9 cellular contexts compared by ENCODE assay signal in the genomic region with DNA sequence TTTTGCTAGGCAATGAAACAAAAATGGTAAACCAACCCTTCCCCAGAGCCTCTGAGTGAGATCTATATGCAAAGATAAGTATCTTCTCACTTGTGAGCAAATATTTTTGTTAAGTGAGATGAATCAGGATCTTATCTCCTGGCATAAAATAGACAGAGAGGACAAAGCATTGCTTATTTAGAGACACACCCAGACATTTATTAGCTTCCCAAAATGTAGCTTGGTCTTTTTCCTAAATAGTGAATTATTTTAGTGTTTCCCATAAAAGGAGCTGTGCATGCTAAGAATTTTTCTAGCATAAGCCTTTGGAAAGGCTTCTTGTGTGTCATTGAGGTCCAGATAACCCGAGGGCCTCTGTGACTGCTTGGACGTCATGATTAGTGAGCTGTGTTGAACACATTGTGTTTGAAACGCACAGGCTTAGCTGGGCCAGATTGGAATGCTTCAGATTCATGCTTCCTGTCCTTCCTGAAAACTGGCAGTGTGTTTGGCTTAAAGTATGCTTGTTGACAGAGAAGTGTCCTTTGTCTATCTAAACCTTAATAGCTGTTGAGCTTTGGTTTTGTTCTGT. TPM values are rescaled to one million over a fixed set of nuclear protein-coding genes. Genes with fewer than 3 reads are reported as not detected.
DNase-seq lines count a peak whose midpoint lies in the region; TF ChIP-seq lines count a peak whose summit lies in the region.
"Had no signal": no experiment of that assay in that cellular context is flagged by ENCODE, and none has a peak within 500 bp of the region (broad histone marks: within the 10 kb centered on the region; RNA-seq: fewer than 3 reads in every experiment).

No MANE protein-coding gene starts in this region.

- H2AFZ ChIP-seq in H9 (ENCODE audit: low read length) = no peak overlapping the region

- no peak overlapping the region for H3K4ac ChIP-seq in H9 (ENCODE audit: low read depth, low read length)

- DNase-seq in NCI-H2029 (lab: John Stamatoyannopoulos, UW) (peak; percentile 25), dermis microvascular lymphatic vessel endothelial cell (ENCODE audit: low read depth in 2 of 2) (peak; percentile 96 to 99), medulla oblongata (ENCODE audit: extremely low spot score) (peak; percentile 64), H9 (no peak), NCI-H526 (lab: John Stamatoyannopoulos, UW) (no peak)
- DNase-seq in activated T-helper 1 cell treated with anti-CD3 and anti-CD28 coated beads, Interleukin-12 subunit alpha, Interleukin-12 subunit beta, Interleukin-2, Interleukin-4 antibody, amounts not matched to agents 30 ng/mL and 10 ng/mL and 1 ng/mL, durations not matched to agents 14 hours and 24 hours and 36 hours (ENCODE audit: low spot score) = no peak
- DNase-seq in stimulated activated CD4-positive, alpha-beta T cell treated with anti-CD3 and anti-CD28 coated beads, Interleukin-1b, Interleukin-23, amount 100 ng/mL, for 48 hours = no peak

- H3K4me1 Mint-ChIP-seq in H9 = peaks cover 28 to 33% of the 10 kb centered on the region in 2 experiments
- H3K4me1 Mint-ChIP-seq in activated T-helper 1 cell treated with anti-CD3 and anti-CD28 coated beads, Interleukin-12 subunit alpha, Interleukin-12 subunit beta, Interleukin-2, Interleukin-4 antibody, amounts not matched to agents 30 ng/mL and 10 ng/mL and 1 ng/mL, durations not matched to agents 14 hours and 24 hours and 36 hours (ENCODE audit: low read depth) = peaks cover 17% of the 10 kb centered on the region

- H3K27ac ChIP-seq in 22Rv1 (peak overlapping the region; percentile 29; the same call in 1 of the 2 replicates), H9 (ENCODE audit: insufficient read length, low read depth, low read length) (no peak overlapping the region)
- H3K27ac ChIP-seq: C4-2B had no signal

- intact Hi-C loops in activated T-helper 1 cell treated with anti-CD3 and anti-CD28 coated beads, Interleukin-12 subunit alpha, Interleukin-12 subunit beta, Interleukin-2, Interleukin-4 antibody, amounts not matched to agents 30 ng/mL and 10 ng/mL and 1 ng/mL, durations not matched to agents 14 hours and 24 hours and 36 hours (cut with micrococcal nuclease) = no loop called here

- H2BK20ac ChIP-seq in H9 (ENCODE audit: low read depth, low read length, poor library complexity, severe bottlenecking) = no peak overlapping the region

- H4K20me1 ChIP-seq in H9 (ENCODE audit: control insufficient read depth, insufficient read depth, insufficient read length) = no peaks in the 10 kb centered on the region

- no peak overlapping the region for H3K23ac ChIP-seq in H9 (ENCODE audit: insufficient read length, low read depth, low read length)

- no peaks in the 10 kb centered on the region for H3K9me3 ChIP-seq in H9 (ENCODE audit: control insufficient read depth, low read depth, low read length)

- H3K4me1 ChIP-seq in H9 (ENCODE audit: insufficient read depth, low read length) = no peaks in the 10 kb centered on the region; the same call in 1 of the 2 replicates

- no peak overlapping the region for H2BK15ac ChIP-seq in H9 (ENCODE audit: low read depth, low read length)

- H4K5ac ChIP-seq in H9 (ENCODE audit: insufficient read length, low read depth, low read length) = no peak overlapping the region

- H3K9ac ChIP-seq in H9 (ENCODE audit: extremely low read depth, insufficient read length, low read length) = no peak overlapping the region

- H2AK5ac ChIP-seq in H9 (ENCODE audit: insufficient read length, low read length) = no peak overlapping the region

- no peaks in the 10 kb centered on the region for H3K9me3 Mint-ChIP-seq in H9
- no peaks in the 10 kb centered on the region for H3K9me3 Mint-ChIP-seq in activated T-helper 1 cell treated with anti-CD3 and anti-CD28 coated beads, Interleukin-12 subunit alpha, Interleukin-12 subunit beta, Interleukin-2, Interleukin-4 antibody, amounts not matched to agents 30 ng/mL and 10 ng/mL and 1 ng/mL, durations not matched to agents 14 hours and 24 hours and 36 hours

- no peak overlapping the region for H2BK5ac ChIP-seq in H9 (ENCODE audit: insufficient read length, low read length)

- H3K18ac ChIP-seq in H9 (ENCODE audit: insufficient read length, low read depth, low read length) = no peak overlapping the region

- no peak overlapping the region for H2BK120ac ChIP-seq in H9 (ENCODE audit: low read depth, low read length, poor library complexity, severe bottlenecking)

- H3K79me1 ChIP-seq in H9 (ENCODE audit: insufficient read depth, low read depth, low read length, poor library complexity, severe bottlenecking) = no peaks in the 10 kb centered on the region

- WGBS in H9 (ENCODE audit: extremely low coverage, insufficient read length, low lambda C conversion rate) = no CpG with 5 or more reads among the region's 3 CpGs

- peaks cover 3% of the 10 kb centered on the region for H3K23me2 ChIP-seq in H9 (ENCODE audit: insufficient read length, low read depth, low read length, poor library complexity, severe bottlenecking)

- H3K4me3 Mint-ChIP-seq in H9 = no peak overlapping the region
- no peak overlapping the region for H3K4me3 Mint-ChIP-seq in activated T-helper 1 cell treated with anti-CD3 and anti-CD28 coated beads, Interleukin-12 subunit alpha, Interleukin-12 subunit beta, Interleukin-2, Interleukin-4 antibody, amounts not matched to agents 30 ng/mL and 10 ng/mL and 1 ng/mL, durations not matched to agents 14 hours and 24 hours and 36 hours

- TF ChIP-seq CTCF in 22Rv1 (IDR thresholded peaks at IDR 0.05) (no peak), H9 (conservative IDR thresholded peaks at IDR 0.05) (no peak)

- no peak overlapping the region for H4K8ac ChIP-seq in H9 (replicated peaks; ENCODE audit: insufficient read length, low read depth, low read length)

- no peak overlapping the region for H3K56ac ChIP-seq in H9 (ENCODE audit: insufficient read length, low read depth, low read length)

- no peak overlapping the region for H3K14ac ChIP-seq in H9 (ENCODE audit: insufficient read depth, low read length)

- H3K4me2 ChIP-seq in H9 (ENCODE audit: insufficient read depth, insufficient read length, low read length) = no peak overlapping the region

- H3K36me3 Mint-ChIP-seq in H9 (ENCODE audit: insufficient read depth in 1 of 3, low read depth in 3 of 3) = peaks cover 33 to 68% (median 58%) of the 10 kb centered on the region in 3 experiments; a peak in 6 of 7 replicates
- peaks cover 45% of the 10 kb centered on the region for H3K36me3 Mint-ChIP-seq in activated T-helper 1 cell treated with anti-CD3 and anti-CD28 coated beads, Interleukin-12 subunit alpha, Interleukin-12 subunit beta, Interleukin-2, Interleukin-4 antibody, amounts not matched to agents 30 ng/mL and 10 ng/mL and 1 ng/mL, durations not matched to agents 14 hours and 24 hours and 36 hours (ENCODE audit: low read depth)

- H3K79me2 ChIP-seq in H9 (ENCODE audit: insufficient read depth, low read length) = peaks cover 3% of the 10 kb centered on the region; the same call in 1 of the 2 replicates

- no peaks in the 10 kb centered on the region for H3K27me3 ChIP-seq in H9 (ENCODE audit: insufficient read depth, low read length)

- H3K27ac Mint-ChIP-seq in H9 = no peak overlapping the region; a peak in 1 of 7 replicates
- H3K27ac Mint-ChIP-seq in activated T-helper 1 cell treated with anti-CD3 and anti-CD28 coated beads, Interleukin-12 subunit alpha, Interleukin-12 subunit beta, Interleukin-2, Interleukin-4 antibody, amounts not matched to agents 30 ng/mL and 10 ng/mL and 1 ng/mL, durations not matched to agents 14 hours and 24 hours and 36 hours = no peak overlapping the region

- H4K91ac ChIP-seq in H9 (ENCODE audit: insufficient read length, low read depth, low read length) = no peak overlapping the region

- H2BK12ac ChIP-seq in H9 (ENCODE audit: insufficient read length, low read depth, low read length) = no peak overlapping the region

- H3T11ph ChIP-seq in H9 (ENCODE audit: low read length) = no peak overlapping the region

- no peaks in the 10 kb centered on the region for H3K27me3 Mint-ChIP-seq in H9 (ENCODE audit: low read depth)
- no peaks in the 10 kb centered on the region for H3K27me3 Mint-ChIP-seq in activated T-helper 1 cell treated with anti-CD3 and anti-CD28 coated beads, Interleukin-12 subunit alpha, Interleukin-12 subunit beta, Interleukin-2, Interleukin-4 antibody, amounts not matched to agents 30 ng/mL and 10 ng/mL and 1 ng/mL, durations not matched to agents 14 hours and 24 hours and 36 hours (ENCODE audit: insufficient read depth)

RNA-seq across cellular contexts. Expression of a gene that starts 16.5 kb away (rescaled TPM):
- 30.3 and 33.6 TPM in 2 replicates for total RNA-seq in dermis microvascular lymphatic vessel endothelial cell
- total RNA-seq in H9 (2021) = 85.2 and 90.2 TPM in 2 replicates
- total RNA-seq in activated T-helper 1 cell treated with anti-CD3 and anti-CD28 coated beads, Interleukin-12 subunit alpha, Interleukin-12 subunit beta, Interleukin-2, Interleukin-4 antibody, amounts not matched to agents 30 ng/mL and 10 ng/mL and 1 ng/mL, durations not matched to agents 14 hours and 24 hours and 36 hours = 121 and 125 TPM in 2 replicates

Comparison
In these comparisons a context has a peak if more than half of its experiments do, and no peak if none do; other contexts are left out.
1. DNase-seq: peak in NCI-H2029 (single experiment), dermis microvascular lymphatic vessel endothelial cell (2 of 2) and medulla oblongata (single experiment); none in H9 (single experiment), NCI-H526 (0 of 2), activated T-helper 1 cell treated with anti-CD3 and anti-CD28 coated beads, Interleukin-12 subunit alpha, Interleukin-12 subunit beta, Interleukin-2, Interleukin-4 antibody, amounts not matched to agents 30 ng/mL and 10 ng/mL and 1 ng/mL, durations not matched to agents 14 hours and 24 hours and 36 hours (single experiment) and stimulated activated CD4-positive, alpha-beta T cell treated with anti-CD3 and anti-CD28 coated beads, Interleukin-1b, Interleukin-23, amount 100 ng/mL, for 48 hours (single experiment).